3 cellular contexts compared by ENCODE assay signal in genomic region chr4:17560065-17560673, GRCh38.
A peak's percentile ranks its signal among the peaks of the same experiment; 100 is the strongest.
TF ChIP-seq lines count a peak whose summit lies in the region.

No MANE protein-coding gene starts in this region.

TF ChIP-seq in GM12891, 5 proteins besides CTCF, POLR2A, EP300 and RAD21:
- TF ChIP-seq PAX5 (IDR thresholded peaks at IDR 0.05; ENCODE audit: insufficient read depth, low read length, severe bottlenecking), result no peak
- TF ChIP-seq SPI1 (IDR thresholded peaks at IDR 0.05; ENCODE audit: low read depth, low read length), result no peak
- TF ChIP-seq POU2F2 (IDR thresholded peaks at IDR 0.05; ENCODE audit: low read depth, low read length), result no peak
- no peak for TF ChIP-seq TAF1 (IDR thresholded peaks at IDR 0.05; ENCODE audit: low read depth, low read length)
- TF ChIP-seq POLR2AphosphoS5 (IDR thresholded peaks at IDR 0.05; ENCODE audit: low read depth, low read length), result no peak

TF ChIP-seq in WTC11, 78 proteins besides CTCF, POLR2A, EP300 and RAD21:
- TF ChIP-seq E2F4 (CRISPR knock-in tag; IDR thresholded peaks at IDR 0.05; ENCODE audit: borderline replicate concordance, low read depth) (no peak), GABPB1 (CRISPR knock-in tag; IDR thresholded peaks at IDR 0.05) (peak; percentile 90)

TF ChIP-seq in HepG2, 621 proteins besides CTCF, POLR2A, EP300 and RAD21 (continues in another document):
- TF ChIP-seq HCFC1 (IDR thresholded peaks at IDR 0.05; ENCODE audit: low read depth, low read length) (no peak), ZNF235 (CRISPR knock-in tag; IDR thresholded peaks at IDR 0.05; ENCODE audit: borderline replicate concordance) (no peak), YEATS2 (CRISPR knock-in tag; IDR thresholded peaks at IDR 0.05; ENCODE audit: borderline replicate concordance) (no peak), DPF2 (CRISPR knock-in tag; IDR thresholded peaks at IDR 0.05; ENCODE audit: borderline replicate concordance, low read depth) (peak; percentile 29; the same call in 1 of the 2 replicates), HINFP (CRISPR knock-in tag; IDR thresholded peaks at IDR 0.05; ENCODE audit: low read depth) (no peak), NCOA5 (CRISPR knock-in tag; IDR thresholded peaks at IDR 0.05) (no peak), NR2C2 (CRISPR knock-in tag; IDR thresholded peaks at IDR 0.05; ENCODE audit: borderline replicate concordance) (peak; percentile 10; the same call in 1 of the 2 replicates), ZNF10 (CRISPR knock-in tag; IDR thresholded peaks at IDR 0.05; ENCODE audit: borderline replicate concordance, low read depth) (no peak), ZNF101 (CRISPR knock-in tag; IDR thresholded peaks at IDR 0.05; ENCODE audit: borderline replicate concordance, low read depth) (no peak), LCORL (IDR thresholded peaks at IDR 0.05) (no peak), LCORL (CRISPR knock-in tag; IDR thresholded peaks at IDR 0.05) (no peak), GATAD1 (CRISPR knock-in tag; IDR thresholded peaks at IDR 0.05) (peak; percentile 42; the same call in 1 of the 2 replicates), ZNF558 (CRISPR knock-in tag; IDR thresholded peaks at IDR 0.05; ENCODE audit: borderline replicate concordance) (no peak), ATF4 (CRISPR knock-in tag; IDR thresholded peaks at IDR 0.05) (peak in 1 of 2 experiments; percentile 67; a peak in 2 of 4 replicates), ZNF407 (CRISPR knock-in tag; IDR thresholded peaks at IDR 0.05; ENCODE audit: not compliant biosample characterization) (no peak), SIX4 (CRISPR knock-in tag; IDR thresholded peaks at IDR 0.05) (no peak; the same call in 1 of the 2 replicates), ZNF451 (CRISPR knock-in tag; IDR thresholded peaks at IDR 0.05) (no peak), NFE2 (CRISPR knock-in tag; IDR thresholded peaks at IDR 0.05) (no peak), ZNF564 (CRISPR knock-in tag; IDR thresholded peaks at IDR 0.05) (no peak), PHF21A (CRISPR knock-in tag; IDR thresholded peaks at IDR 0.05) (no peak), NFYB (CRISPR knock-in tag; IDR thresholded peaks at IDR 0.05) (no peak), MAZ (IDR thresholded peaks at IDR 0.05; ENCODE audit: borderline replicate concordance, low read depth, low read length) (no peak), MAZ (CRISPR knock-in tag; IDR thresholded peaks at IDR 0.05; ENCODE audit: low read depth) (no peak), HMG20B (CRISPR knock-in tag; conservative IDR thresholded peaks at IDR 0.05) (no peak), ZNF775 (CRISPR knock-in tag; IDR thresholded peaks at IDR 0.05; ENCODE audit: borderline replicate concordance) (no peak)
- TF ChIP-seq, protein P1, sequence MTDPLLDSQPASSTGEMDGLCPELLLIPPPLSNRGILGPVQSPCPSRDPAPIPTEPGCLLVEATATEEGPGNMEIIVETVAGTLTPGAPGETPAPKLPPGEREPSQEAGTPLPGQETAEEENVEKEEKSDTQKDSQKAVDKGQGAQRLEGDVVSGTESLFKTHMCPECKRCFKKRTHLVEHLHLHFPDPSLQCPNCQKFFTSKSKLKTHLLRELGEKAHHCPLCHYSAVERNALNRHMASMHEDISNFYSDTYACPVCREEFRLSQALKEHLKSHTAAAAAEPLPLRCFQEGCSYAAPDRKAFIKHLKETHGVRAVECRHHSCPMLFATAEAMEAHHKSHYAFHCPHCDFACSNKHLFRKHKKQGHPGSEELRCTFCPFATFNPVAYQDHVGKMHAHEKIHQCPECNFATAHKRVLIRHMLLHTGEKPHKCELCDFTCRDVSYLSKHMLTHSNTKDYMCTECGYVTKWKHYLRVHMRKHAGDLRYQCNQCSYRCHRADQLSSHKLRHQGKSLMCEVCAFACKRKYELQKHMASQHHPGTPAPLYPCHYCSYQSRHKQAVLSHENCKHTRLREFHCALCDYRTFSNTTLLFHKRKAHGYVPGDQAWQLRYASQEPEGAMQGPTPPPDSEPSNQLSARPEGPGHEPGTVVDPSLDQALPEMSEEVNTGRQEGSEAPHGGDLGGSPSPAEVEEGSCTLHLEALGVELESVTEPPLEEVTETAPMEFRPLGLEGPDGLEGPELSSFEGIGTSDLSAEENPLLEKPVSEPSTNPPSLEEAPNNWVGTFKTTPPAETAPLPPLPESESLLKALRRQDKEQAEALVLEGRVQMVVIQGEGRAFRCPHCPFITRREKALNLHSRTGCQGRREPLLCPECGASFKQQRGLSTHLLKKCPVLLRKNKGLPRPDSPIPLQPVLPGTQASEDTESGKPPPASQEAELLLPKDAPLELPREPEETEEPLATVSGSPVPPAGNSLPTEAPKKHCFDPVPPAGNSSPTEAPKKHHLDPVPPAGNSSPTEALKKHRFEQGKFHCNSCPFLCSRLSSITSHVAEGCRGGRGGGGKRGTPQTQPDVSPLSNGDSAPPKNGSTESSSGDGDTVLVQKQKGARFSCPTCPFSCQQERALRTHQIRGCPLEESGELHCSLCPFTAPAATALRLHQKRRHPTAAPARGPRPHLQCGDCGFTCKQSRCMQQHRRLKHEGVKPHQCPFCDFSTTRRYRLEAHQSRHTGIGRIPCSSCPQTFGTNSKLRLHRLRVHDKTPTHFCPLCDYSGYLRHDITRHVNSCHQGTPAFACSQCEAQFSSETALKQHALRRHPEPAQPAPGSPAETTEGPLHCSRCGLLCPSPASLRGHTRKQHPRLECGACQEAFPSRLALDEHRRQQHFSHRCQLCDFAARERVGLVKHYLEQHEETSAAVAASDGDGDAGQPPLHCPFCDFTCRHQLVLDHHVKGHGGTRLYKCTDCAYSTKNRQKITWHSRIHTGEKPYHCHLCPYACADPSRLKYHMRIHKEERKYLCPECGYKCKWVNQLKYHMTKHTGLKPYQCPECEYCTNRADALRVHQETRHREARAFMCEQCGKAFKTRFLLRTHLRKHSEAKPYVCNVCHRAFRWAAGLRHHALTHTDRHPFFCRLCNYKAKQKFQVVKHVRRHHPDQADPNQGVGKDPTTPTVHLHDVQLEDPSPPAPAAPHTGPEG (CRISPR knock-in tag; IDR thresholded peaks at IDR 0.05), result no peak
- TF ChIP-seq, protein P2, sequence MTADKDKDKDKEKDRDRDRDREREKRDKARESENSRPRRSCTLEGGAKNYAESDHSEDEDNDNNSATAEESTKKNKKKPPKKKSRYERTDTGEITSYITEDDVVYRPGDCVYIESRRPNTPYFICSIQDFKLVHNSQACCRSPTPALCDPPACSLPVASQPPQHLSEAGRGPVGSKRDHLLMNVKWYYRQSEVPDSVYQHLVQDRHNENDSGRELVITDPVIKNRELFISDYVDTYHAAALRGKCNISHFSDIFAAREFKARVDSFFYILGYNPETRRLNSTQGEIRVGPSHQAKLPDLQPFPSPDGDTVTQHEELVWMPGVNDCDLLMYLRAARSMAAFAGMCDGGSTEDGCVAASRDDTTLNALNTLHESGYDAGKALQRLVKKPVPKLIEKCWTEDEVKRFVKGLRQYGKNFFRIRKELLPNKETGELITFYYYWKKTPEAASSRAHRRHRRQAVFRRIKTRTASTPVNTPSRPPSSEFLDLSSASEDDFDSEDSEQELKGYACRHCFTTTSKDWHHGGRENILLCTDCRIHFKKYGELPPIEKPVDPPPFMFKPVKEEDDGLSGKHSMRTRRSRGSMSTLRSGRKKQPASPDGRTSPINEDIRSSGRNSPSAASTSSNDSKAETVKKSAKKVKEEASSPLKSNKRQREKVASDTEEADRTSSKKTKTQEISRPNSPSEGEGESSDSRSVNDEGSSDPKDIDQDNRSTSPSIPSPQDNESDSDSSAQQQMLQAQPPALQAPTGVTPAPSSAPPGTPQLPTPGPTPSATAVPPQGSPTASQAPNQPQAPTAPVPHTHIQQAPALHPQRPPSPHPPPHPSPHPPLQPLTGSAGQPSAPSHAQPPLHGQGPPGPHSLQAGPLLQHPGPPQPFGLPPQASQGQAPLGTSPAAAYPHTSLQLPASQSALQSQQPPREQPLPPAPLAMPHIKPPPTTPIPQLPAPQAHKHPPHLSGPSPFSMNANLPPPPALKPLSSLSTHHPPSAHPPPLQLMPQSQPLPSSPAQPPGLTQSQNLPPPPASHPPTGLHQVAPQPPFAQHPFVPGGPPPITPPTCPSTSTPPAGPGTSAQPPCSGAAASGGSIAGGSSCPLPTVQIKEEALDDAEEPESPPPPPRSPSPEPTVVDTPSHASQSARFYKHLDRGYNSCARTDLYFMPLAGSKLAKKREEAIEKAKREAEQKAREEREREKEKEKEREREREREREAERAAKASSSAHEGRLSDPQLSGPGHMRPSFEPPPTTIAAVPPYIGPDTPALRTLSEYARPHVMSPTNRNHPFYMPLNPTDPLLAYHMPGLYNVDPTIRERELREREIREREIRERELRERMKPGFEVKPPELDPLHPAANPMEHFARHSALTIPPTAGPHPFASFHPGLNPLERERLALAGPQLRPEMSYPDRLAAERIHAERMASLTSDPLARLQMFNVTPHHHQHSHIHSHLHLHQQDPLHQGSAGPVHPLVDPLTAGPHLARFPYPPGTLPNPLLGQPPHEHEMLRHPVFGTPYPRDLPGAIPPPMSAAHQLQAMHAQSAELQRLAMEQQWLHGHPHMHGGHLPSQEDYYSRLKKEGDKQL (CRISPR knock-in tag; IDR thresholded peaks at IDR 0.05; ENCODE audit: low read depth), result no peak
